Comparison of ENCODE assay signal across 8 cellular contexts in the genomic region with DNA sequence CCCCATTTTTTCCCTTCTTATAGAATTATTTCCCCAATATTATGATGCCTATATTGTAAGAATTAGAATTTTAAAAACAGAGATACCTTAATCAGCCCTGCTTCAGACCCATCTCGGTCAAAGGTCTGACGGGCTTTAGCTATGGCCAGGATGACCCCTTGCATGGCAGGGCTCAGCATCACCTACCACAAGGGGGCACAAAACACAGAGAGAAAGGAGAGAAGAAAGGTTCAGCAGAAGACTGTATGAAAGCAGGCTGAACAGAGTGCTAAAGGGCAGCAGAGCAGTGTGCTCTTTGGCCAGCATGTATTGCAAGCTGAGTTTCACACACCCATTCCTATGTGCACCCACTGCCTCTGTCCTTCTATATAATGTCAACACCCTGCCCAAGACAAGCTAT. TPM values are rescaled to one million over a fixed set of nuclear protein-coding genes. Genes with fewer than 3 reads are reported as not detected.
DNase-seq lines count a peak whose midpoint lies in the region; ATAC-seq, FAIRE-seq and TF ChIP-seq lines count a peak whose summit lies in the region.

No MANE protein-coding gene starts in this region.

- intact Hi-C loops in tibial artery (cut with DNase I; ENCODE audit: low total_unique reads) = no loop called here

- H3K27me3 ChIP-seq in H7 (ENCODE audit: control insufficient read depth, insufficient read depth, low read length) (no peaks in the 10 kb centered on the region), small intestine (ENCODE audit: control insufficient read depth in 2 of 2, insufficient read depth in 2 of 2, low read length in 2 of 2) (no peaks in the 10 kb centered on the region), tibial artery (no peaks in the 10 kb centered on the region)

- DNase-seq in Daoy (ENCODE audit: low read depth) (peak; percentile 23), H7 (peak; percentile 69), RKO (ENCODE audit: low spot score) (peak; percentile 25), fibroblast of the aortic adventitia (ENCODE audit: low read depth) (peak; percentile 13), small intestine (peak; percentile 51), tibial artery (no peak)

- 95 to 100% (median 97%) methylated on average over 2 of the region's 2 CpGs for WGBS in small intestine, 3 donors

- FAIRE-seq in small intestine (lab: Jason Lieb, UNC) = no peak

- H3K27ac ChIP-seq in small intestine (ENCODE audit: low read depth in 1 of 2, low read length in 1 of 2) (no peak overlapping the region), tibial artery (no peak overlapping the region)

- ATAC-seq in GM21737 (IDR thresholded peaks at IDR 0.05; ENCODE audit: unreplicated experiment) (no peak), HG03342 (IDR thresholded peaks at IDR 0.05; ENCODE audit: unreplicated experiment) (no peak)

- H3K4me3 ChIP-seq in H7 (ENCODE audit: insufficient read depth, low read depth, low read length) = no peak overlapping the region
- H3K4me3 ChIP-seq in fibroblast of the aortic adventitia (ENCODE audit: low read depth, low read length) = no peak overlapping the region
- no peak overlapping the region for H3K4me3 ChIP-seq in small intestine (ENCODE audit: low read depth in 1 of 2, low read length in 2 of 2)
- no peak overlapping the region for H3K4me3 ChIP-seq in tibial artery

- TF ChIP-seq CTCF in fibroblast of the aortic adventitia (IDR thresholded peaks at IDR 0.05; ENCODE audit: insufficient read depth, low read length) (peak; percentile 37), tibial artery (IDR thresholded peaks at IDR 0.05) (peak in 1 of 2 experiments; percentile 14)

- H3K9me3 ChIP-seq in small intestine (ENCODE audit: control insufficient read depth, low read depth) (no peaks in the 10 kb centered on the region), tibial artery (no peaks in the 10 kb centered on the region)

- H3K4me1 ChIP-seq in small intestine (ENCODE audit: control insufficient read depth in 2 of 2, insufficient read depth in 1 of 2, low read depth in 1 of 2, low read length in 1 of 2) = peaks cover 0 to 2% of the 10 kb centered on the region in 2 donors
- H3K4me1 ChIP-seq in tibial artery = no peaks in the 10 kb centered on the region

- H3K36me3 ChIP-seq in H7 (replicated peaks; ENCODE audit: control insufficient read depth, insufficient read depth, low read length) (peaks cover 56% of the 10 kb centered on the region), small intestine (ENCODE audit: control insufficient read depth in 2 of 2, insufficient read depth in 2 of 2, low read length in 2 of 2) (peaks cover 12 to 14% of the 10 kb centered on the region in 2 donors), tibial artery (peaks cover 55 to 100% (median 76%) of the 10 kb centered on the region in 3 donors)

RNA-seq across cellular contexts. Expression of a gene that starts 26.8 kb away (rescaled TPM):
- total RNA-seq in Daoy (2014; rRNA removed; shearing (Covaris generic)) = not detected in 2 replicates
- total RNA-seq in H7 (2014; rRNA removed; shearing (Covaris generic)) = not detected in 2 replicates
- not detected in 2 replicates for total RNA-seq in fibroblast of the aortic adventitia (ENCODE audit: low replicate concordance)
- polyA plus RNA-seq in small intestine = not detected

RNA-seq across cellular contexts. Expression of a gene that starts 32.9 kb away (rescaled TPM):
- 31.9 and 34.6 TPM in 2 replicates for total RNA-seq in Daoy (2014; rRNA removed; shearing (Covaris generic))
- 28.1 and 29.1 TPM in 2 replicates for total RNA-seq in H7 (2014; rRNA removed; shearing (Covaris generic))
- total RNA-seq in fibroblast of the aortic adventitia (ENCODE audit: low replicate concordance) = 10.5 and 26.7 TPM in 2 replicates
- polyA plus RNA-seq in small intestine = 1 to 10 TPM; 6.2 to 9.9 (median 7.6) TPM

Comparison
In these comparisons a context has a peak if more than half of its experiments do, and no peak if none do; other contexts are left out.
1. DNase-seq: peak in Daoy (single experiment), H7 (single experiment), RKO (single experiment), fibroblast of the aortic adventitia (single experiment) and small intestine (single experiment); none in tibial artery (0 of 2).